In genomic region chr13:93220073-93220472, GRCh38 we compare ENCODE assay signal across 14 cellular contexts. TPM values are rescaled to one million over a fixed set of nuclear protein-coding genes. Genes with fewer than 3 reads are reported as not detected.
"Had no signal": no experiment of that assay in that cellular context is flagged by ENCODE, and none has a peak within 500 bp of the region (broad histone marks: within the 10 kb centered on the region; RNA-seq: fewer than 3 reads in every experiment).

No MANE protein-coding gene starts in this region.

- H3K36me3 ChIP-seq: gastroesophageal sphincter, left lung, lower lobe of right lung, ovary, right atrium auricular region had no signal

- FAIRE-seq: keratinocyte, urothelium cell line had no signal

- H3K9me3 ChIP-seq: gastroesophageal sphincter, left lung, lower lobe of right lung, ovary, right atrium auricular region had no signal

- DNase-seq: effector CD4-positive, alpha-beta T cell; glutamatergic neuron; left lung; lower lobe of right lung; natural killer cell; ovary; stimulated activated CD4-positive, alpha-beta T cell treated with anti-CD3 and anti-CD28 coated beads, Interleukin-2, amount 100 ng/mL, for 48 hours; stimulated activated naive CD4-positive, alpha-beta T cell treated with Interleukin-2 at 50 U/mL for 16 hours had no signal

- H3K4me3 ChIP-seq: coronary artery, gastroesophageal sphincter, left lung, lower lobe of right lung, ovary, right atrium auricular region, smooth muscle cell had no signal

- H3K27me3 ChIP-seq: gastroesophageal sphincter, left lung, ovary, right atrium auricular region had no signal

- H3K4me1 ChIP-seq: gastroesophageal sphincter, left lung, lower lobe of right lung, right atrium auricular region had no signal

- H3K27ac ChIP-seq: coronary artery, gastroesophageal sphincter, left lung, lower lobe of right lung, ovary, right atrium auricular region had no signal

RNA-seq across cellular contexts. Expression of gene GPC6, which starts 6.5 kb away (rescaled TPM):
- total RNA-seq: natural killer cell had no signal
